In genomic region chrX:134462927-134463326, GRCh38 we compare ENCODE assay signal across 21 cellular contexts. TPM values are rescaled to one million over a fixed set of nuclear protein-coding genes. Genes with fewer than 3 reads are reported as not detected.
A peak's percentile ranks its signal among the peaks of the same experiment; 100 is the strongest.
DNase-seq lines count a peak whose midpoint lies in the region; ATAC-seq and TF ChIP-seq lines count a peak whose summit lies in the region.
"Had no signal": no experiment of that assay in that cellular context is flagged by ENCODE, and none has a peak within 500 bp of the region (broad histone marks: within the 10 kb centered on the region; RNA-seq: fewer than 3 reads in every experiment).

No MANE protein-coding gene starts in this region.

- no peaks in the 10 kb centered on the region for H3K9me2 ChIP-seq in PC-3 (replicated peaks; ENCODE audit: low read length)
- H3K9me2 ChIP-seq in hepatocyte (replicated peaks; ENCODE audit: insufficient read depth) = no peaks in the 10 kb centered on the region

- H3F3A ChIP-seq in PC-3 (ENCODE audit: low read length, unreplicated experiment) = no peaks in the 10 kb centered on the region

- H3K27ac Mint-ChIP-seq in brain = no peak overlapping the region
- H3K27ac Mint-ChIP-seq: B cell; T-helper 1 cell treated with Interleukin-12 subunit alpha and Interleukin-12 subunit beta and Interleukin-4 antibody, amounts not matched to agents 30 μg/mL and 1 μg/mL, for 36 hours had no signal

- H3K36me3 ChIP-seq in PC-3 (ENCODE audit: low read depth, low read length) = no peaks in the 10 kb centered on the region; the same call in 1 of the 2 replicates
- no peaks in the 10 kb centered on the region for H3K36me3 ChIP-seq in mucosa of stomach (ENCODE audit: control insufficient read depth, insufficient read depth, low read length)
- no peaks in the 10 kb centered on the region for H3K36me3 ChIP-seq in hepatocyte (replicated peaks; ENCODE audit: insufficient read depth, low read depth)

- H3K27me3 ChIP-seq in PC-3 (ENCODE audit: low read length) (no peaks in the 10 kb centered on the region), mucosa of stomach (ENCODE audit: control insufficient read depth, insufficient read depth, low read length) (no peaks in the 10 kb centered on the region), hepatocyte (no peaks in the 10 kb centered on the region)

- H3K4me2 ChIP-seq in PC-3 (ENCODE audit: low read length) (no peak overlapping the region), hepatocyte (no peak overlapping the region)

- intact Hi-C loops in PC-3 (cut with micrococcal nuclease) = loop anchor here (5.0 kb wide), 1 partner anchor 41 kb away; no protein-coding TSS in a partner anchor

- no peak for TF ChIP-seq CTCF in PC-3 (conservative IDR thresholded peaks at IDR 0.05; ENCODE audit: low read depth, low read length)
- no peak for TF ChIP-seq CTCF in brain (conservative IDR thresholded peaks at IDR 0.05)
- TF ChIP-seq CTCF in hepatocyte (IDR thresholded peaks at IDR 0.05; ENCODE audit: poor library complexity) = no peak

- 47% methylated on average over 2 of the region's 2 CpGs for WGBS in hepatocyte (ENCODE audit: low lambda C conversion rate, missing lambda C conversion rate)

- H3K4me3 ChIP-seq in PC-3 (ENCODE audit: low read length) (no peak overlapping the region), mucosa of stomach (ENCODE audit: low read length) (no peak overlapping the region), hepatocyte (no peak overlapping the region)

- ATAC-seq in PC-3 = no peak
- ATAC-seq in GM21786 (IDR thresholded peaks at IDR 0.05; ENCODE audit: unreplicated experiment) = no peak
- ATAC-seq: Panc1 had no signal

- peaks cover 13% of the 10 kb centered on the region for H3K36me3 Mint-ChIP-seq in brain

- no peaks in the 10 kb centered on the region for H3K27me3 Mint-ChIP-seq in brain
- H3K27me3 Mint-ChIP-seq: B cell had no signal

- H4K20me1 ChIP-seq in PC-3 (ENCODE audit: low read length) (peaks cover 15% of the 10 kb centered on the region), hepatocyte (ENCODE audit: insufficient read depth, poor library complexity, severe bottlenecking) (no peaks in the 10 kb centered on the region)

- no peaks in the 10 kb centered on the region for H3K9me3 Mint-ChIP-seq in brain
- H3K9me3 Mint-ChIP-seq: T-helper 1 cell treated with Interleukin-12 subunit alpha and Interleukin-12 subunit beta and Interleukin-4 antibody, amounts not matched to agents 30 μg/mL and 1 μg/mL, for 36 hours had no signal

- H3K4me3 Mint-ChIP-seq in brain = peak overlapping the region in 3 of 5 experiments; percentile 11 to 50 (median 28)
- H3K4me3 Mint-ChIP-seq: B cell; T-helper 1 cell treated with Interleukin-12 subunit alpha and Interleukin-12 subunit beta and Interleukin-4 antibody, amounts not matched to agents 30 μg/mL and 1 μg/mL, for 36 hours had no signal

- BruUV-seq in PC-3 (replicated peaks; lab: Mats Ljungman, UMichigan) = TSS peak; percentile 2

- H3K27ac ChIP-seq in PC-3 (ENCODE audit: low read length) = no peak overlapping the region
- H3K27ac ChIP-seq in hepatocyte = no peak overlapping the region
- H3K27ac ChIP-seq: C4-2B had no signal

- H3K9me3 ChIP-seq in PC-3 (ENCODE audit: low read length) (no peaks in the 10 kb centered on the region), mucosa of stomach (ENCODE audit: control insufficient read depth, low read length) (no peaks in the 10 kb centered on the region), hepatocyte (ENCODE audit: low read depth) (no peaks in the 10 kb centered on the region)

- DNase-seq in HuH-7 (ENCODE audit: low spot score) (peak; percentile 15), PC-3 (no peak), NCI-H2196 (lab: John Stamatoyannopoulos, UW; ENCODE audit: unreplicated experiment) (no peak), hepatocyte (ENCODE audit: low spot score) (no peak), NCI-H1436 (lab: John Stamatoyannopoulos, UW) (no peak)
- DNase-seq: Calu3, DMS153, NCI-H1092 treated with DMSO at 0.1 percent for 48 hours, NCI-H1436 treated with DMSO at 0.1 percent for 48 hours, NCI-H187 treated with DMSO at 0.1 percent for 48 hours, NCI-H2171 treated with DMSO at 0.1 percent for 48 hours, NCI-H524, NCI-H748 treated with DMSO at 0.1 percent for 48 hours, SHP77 treated with DMSO at 0.1 percent for 48 hours had no signal

- no peak overlapping the region for H3K9ac ChIP-seq in PC-3 (ENCODE audit: low read length)
- H3K9ac ChIP-seq in mucosa of stomach (ENCODE audit: low read length) = peak overlapping the region; percentile 15

- H3K4me1 ChIP-seq in PC-3 (ENCODE audit: insufficient read depth, low read length) (peaks cover 13% of the 10 kb centered on the region), mucosa of stomach (ENCODE audit: control insufficient read depth, insufficient read depth, low read length) (peaks cover 10% of the 10 kb centered on the region), hepatocyte (ENCODE audit: insufficient read depth) (no peaks in the 10 kb centered on the region)

- POLR2A ChIA-PET in PC-3 (lab: Charles Lee; ENCODE audit: unreplicated experiment) = interaction anchor here (0.7 kb wide), 1 partner anchor 541 kb away, joined by 4 read pairs; no protein-coding TSS in a partner anchor

- no peak overlapping the region for H2AFZ ChIP-seq in PC-3 (ENCODE audit: low read length)
- H2AFZ ChIP-seq in hepatocyte = no peak overlapping the region

- peaks cover 14% of the 10 kb centered on the region for H3K4me1 Mint-ChIP-seq in brain

- H3K79me2 ChIP-seq in PC-3 (ENCODE audit: low read length) (peaks cover 76% of the 10 kb centered on the region), hepatocyte (peaks cover 2% of the 10 kb centered on the region)

- CTCF ChIA-PET in PC-3 (lab: Charles Lee) = no interaction called here

RNA-seq across cellular contexts. Expression of gene HPRT1, which starts 3.0 kb away (rescaled TPM):
- total RNA-seq in PC-3 (2014; rRNA removed) (27.5 and 44.1 TPM in 2 replicates), hepatocyte (6.5 and 6.8 TPM in 2 replicates)
- polyA plus RNA-seq in brain (ENCODE audit: insufficient read depth, low read depth, low replicate concordance) (63.1 TPM), hepatocyte (14.0 and 17.6 TPM in 2 replicates)
